7 cellular contexts compared by ENCODE assay signal in the genomic region with DNA sequence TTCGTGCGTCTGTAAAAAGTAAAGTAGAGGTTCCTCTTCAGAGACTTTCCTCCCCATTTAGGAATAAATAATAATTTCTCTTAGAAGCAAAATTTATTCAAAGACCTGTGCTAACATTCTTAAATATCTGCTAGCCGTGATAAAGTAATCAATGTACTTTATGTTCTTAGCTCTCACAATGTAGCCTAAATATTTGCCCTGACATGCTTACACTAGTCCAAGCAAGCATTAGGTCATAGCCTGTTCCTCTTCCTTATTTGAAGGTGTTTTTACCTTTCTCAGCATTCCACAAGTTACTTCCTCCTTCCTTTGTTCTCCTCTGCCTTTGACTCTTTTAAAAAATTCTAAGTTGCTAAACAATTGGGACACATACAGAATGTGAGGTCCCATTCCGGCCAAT.
A peak's percentile ranks its signal among the peaks of the same experiment; 100 is the strongest.
DNase-seq lines count a peak whose midpoint lies in the region; ATAC-seq, FAIRE-seq and TF ChIP-seq lines count a peak whose summit lies in the region.
"Not testable (repeated sequence)": the region's sequence is repeated elsewhere in the genome, so short reads cannot be mapped to it uniquely, and the experiment has no call there.

No MANE protein-coding gene starts in this region.

- not testable (repeated sequence) for H2AFZ ChIP-seq in H9 (ENCODE audit: low read length)
- peak overlapping the region; percentile 50 for H2AFZ ChIP-seq in neural progenitor cell (replicated peaks)

- H3F3A ChIP-seq in neural progenitor cell (ENCODE audit: low read depth), result not testable (repeated sequence)

- H3K79me1 ChIP-seq in H9 (ENCODE audit: insufficient read depth, low read depth, low read length, poor library complexity, severe bottlenecking), result not testable (repeated sequence)

- not testable (repeated sequence) for ATAC-seq in foreskin keratinocyte

- not testable (repeated sequence) for H3K23me2 ChIP-seq in H9 (ENCODE audit: insufficient read length, low read depth, low read length, poor library complexity, severe bottlenecking)

- not testable (repeated sequence) for H3K56ac ChIP-seq in H9 (ENCODE audit: insufficient read length, low read depth, low read length)

- H3K23ac ChIP-seq in H9 (ENCODE audit: insufficient read length, low read depth, low read length), result not testable (repeated sequence)

- not testable (repeated sequence) for H3K9me3 ChIP-seq in H9 (ENCODE audit: control insufficient read depth, low read depth, low read length); breast epithelium; neural progenitor cell (ENCODE audit: low read depth)

- H3K4me1 Mint-ChIP-seq in H9; neural progenitor cell; progenitor cell of endocrine pancreas (ENCODE audit: low read depth): not testable (repeated sequence)

- not testable (repeated sequence) for H3K14ac ChIP-seq in H9 (ENCODE audit: insufficient read depth, low read length)

- not testable (repeated sequence) for H4K20me1 ChIP-seq in H9 (ENCODE audit: control insufficient read depth, insufficient read depth, insufficient read length); neural progenitor cell (ENCODE audit: low read depth)

- not testable (repeated sequence) for H2BK5ac ChIP-seq in H9 (ENCODE audit: insufficient read length, low read length)

- not testable (repeated sequence) for H2BK15ac ChIP-seq in H9 (ENCODE audit: low read depth, low read length)

- not testable (repeated sequence) for H3T11ph ChIP-seq in H9 (ENCODE audit: low read length)

- not testable (repeated sequence) for H4K8ac ChIP-seq in H9 (replicated peaks; ENCODE audit: insufficient read length, low read depth, low read length)

- FAIRE-seq in bronchial epithelial cell (lab: Jason Lieb, UNC), result not testable (repeated sequence)

- not testable (repeated sequence) for H2BK12ac ChIP-seq in H9 (ENCODE audit: insufficient read length, low read depth, low read length)

- H3K27me3 Mint-ChIP-seq in H9 (ENCODE audit: low read depth); neural progenitor cell (ENCODE audit: insufficient read depth, low read depth); progenitor cell of endocrine pancreas: not testable (repeated sequence)

- not testable (repeated sequence) for H3K4me3 Mint-ChIP-seq in H9; neural progenitor cell; progenitor cell of endocrine pancreas (ENCODE audit: low read depth)

- not testable (repeated sequence) for H4K5ac ChIP-seq in H9 (ENCODE audit: insufficient read length, low read depth, low read length)

- H2BK20ac ChIP-seq in H9 (ENCODE audit: low read depth, low read length, poor library complexity, severe bottlenecking), result not testable (repeated sequence)

- TF ChIP-seq POLR2A in breast epithelium (IDR thresholded peaks at IDR 0.05), result not testable (repeated sequence)

- not testable (repeated sequence) for H4K91ac ChIP-seq in H9 (ENCODE audit: insufficient read length, low read depth, low read length)

- H3K27ac ChIP-seq in H9 (ENCODE audit: insufficient read length, low read depth, low read length); foreskin keratinocyte; neural progenitor cell: not testable (repeated sequence)
- H3K27ac ChIP-seq in breast epithelium (peak overlapping the region; percentile 14 to 38), epithelial cell of prostate (peak overlapping the region; percentile 69)

- peak overlapping the region; percentile 38 for H3K18ac ChIP-seq in H9 (ENCODE audit: insufficient read length, low read depth, low read length)

- not testable (repeated sequence) for H2AK5ac ChIP-seq in H9 (ENCODE audit: insufficient read length, low read length)

- not testable (repeated sequence) for TF ChIP-seq CTCF in H9 (conservative IDR thresholded peaks at IDR 0.05); breast epithelium (IDR thresholded peaks at IDR 0.05); bronchial epithelial cell (IDR thresholded peaks at IDR 0.05; ENCODE audit: insufficient read depth, low read length, severe bottlenecking); foreskin keratinocyte (conservative IDR thresholded peaks at IDR 0.05); neural progenitor cell (IDR thresholded peaks at IDR 0.05); progenitor cell of endocrine pancreas (IDR thresholded peaks at IDR 0.05; ENCODE audit: unreplicated experiment)

- not testable (repeated sequence) for H3K4me2 ChIP-seq in H9 (ENCODE audit: insufficient read depth, insufficient read length, low read length); neural progenitor cell

- WGBS in H9 (ENCODE audit: extremely low coverage, insufficient read length, low lambda C conversion rate), result no CpG with 5 or more reads among the region's 4 CpGs

- H3K9me3 Mint-ChIP-seq in H9, result peaks cover 11 to 33% of the 10 kb centered on the region in 2 experiments
- peaks cover 35% of the 10 kb centered on the region for H3K9me3 Mint-ChIP-seq in neural progenitor cell
- peaks cover 17% of the 10 kb centered on the region for H3K9me3 Mint-ChIP-seq in progenitor cell of endocrine pancreas (ENCODE audit: low read depth)

- not testable (repeated sequence) for H3K27me3 ChIP-seq in H9 (ENCODE audit: insufficient read depth, low read length); breast epithelium; bronchial epithelial cell (ENCODE audit: control insufficient read depth, insufficient read depth, low read length); foreskin keratinocyte; neural progenitor cell

- H2BK120ac ChIP-seq in H9 (ENCODE audit: low read depth, low read length, poor library complexity, severe bottlenecking), result not testable (repeated sequence)

- H3K4me1 ChIP-seq in H9 (ENCODE audit: insufficient read depth, low read length); breast epithelium; foreskin keratinocyte; neural progenitor cell: not testable (repeated sequence)

- H3K9ac ChIP-seq in H9 (ENCODE audit: extremely low read depth, insufficient read length, low read length); neural progenitor cell: not testable (repeated sequence)

- H3K36me3 ChIP-seq in breast epithelium; bronchial epithelial cell (ENCODE audit: control insufficient read depth, insufficient read depth, low read length); neural progenitor cell: not testable (repeated sequence)

- not testable (repeated sequence) for H3K4ac ChIP-seq in H9 (ENCODE audit: low read depth, low read length)

- not testable (repeated sequence) for H3K79me2 ChIP-seq in H9 (ENCODE audit: insufficient read depth, low read length); neural progenitor cell (ENCODE audit: low read depth)

- not testable (repeated sequence) for H3K4me3 ChIP-seq in breast epithelium; bronchial epithelial cell (ENCODE audit: low read depth, low read length); neural progenitor cell

- not testable (repeated sequence) for DNase-seq in H9; breast epithelium (ENCODE audit: low spot score in 2 of 2); neural progenitor cell (ENCODE audit: low spot score); progenitor cell of endocrine pancreas (ENCODE audit: low spot score, unreplicated experiment)
- DNase-seq in bronchial epithelial cell (ENCODE audit: low read depth) (peak; percentile 81), epithelial cell of prostate (ENCODE audit: low read depth, low spot score) (peak; percentile 41), foreskin keratinocyte (peak; percentile 36 to 65)

- H3K27ac Mint-ChIP-seq in H9, neural progenitor cell: not testable (repeated sequence)
- H3K27ac Mint-ChIP-seq in progenitor cell of endocrine pancreas, result peak overlapping the region; percentile 66

- intact Hi-C loops in breast epithelium (cut with DNase I; ENCODE audit: low total_unique reads), result not testable (repeated sequence)

- H3K36me3 Mint-ChIP-seq in H9 (ENCODE audit: insufficient read depth in 1 of 3, low read depth in 3 of 3); neural progenitor cell; progenitor cell of endocrine pancreas (ENCODE audit: insufficient read depth): not testable (repeated sequence)
